ENCODE assay signal across 1 cellular context in the genomic region with DNA sequence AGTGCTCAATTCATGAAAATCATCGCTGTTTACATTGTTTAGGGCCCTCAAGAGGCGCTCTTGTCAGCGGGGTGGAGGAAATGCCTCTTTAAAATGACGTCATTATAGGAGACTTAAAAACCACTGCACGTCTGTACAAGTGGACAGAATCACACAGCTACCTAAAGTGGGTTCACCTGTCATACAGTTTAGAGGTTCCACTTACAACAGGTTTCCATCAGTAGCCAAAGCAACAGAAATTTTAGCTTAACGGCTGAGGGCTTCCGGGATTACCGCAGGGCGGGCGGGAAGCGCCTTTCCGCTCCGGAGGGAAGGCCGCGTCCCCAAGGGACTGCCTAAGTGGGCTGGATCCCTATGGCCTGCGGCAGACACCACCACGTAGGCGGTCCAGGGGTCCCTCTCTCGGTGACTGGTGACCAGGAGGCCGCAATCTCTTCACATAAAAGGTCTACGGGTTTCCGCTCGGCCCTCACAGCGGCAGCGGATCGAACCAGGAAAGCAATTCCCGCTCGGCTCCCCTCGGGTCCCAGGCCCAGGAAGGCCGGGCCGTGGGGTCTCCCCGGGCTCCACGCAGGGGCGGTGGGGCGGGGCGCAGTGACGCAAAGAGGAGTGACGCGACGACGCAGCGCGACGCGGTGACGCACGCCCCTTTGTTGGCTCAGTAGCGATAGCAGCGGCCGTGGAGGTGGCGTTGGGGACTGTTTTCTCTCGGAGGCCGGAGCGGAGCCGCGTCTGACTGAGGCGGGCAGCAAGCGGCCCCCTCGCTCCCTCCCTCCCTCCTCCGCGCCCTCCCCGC.
A peak's percentile ranks its signal among the peaks of the same experiment; 100 is the strongest.
TF ChIP-seq lines count a peak whose summit lies in the region.

A gene with protein sequence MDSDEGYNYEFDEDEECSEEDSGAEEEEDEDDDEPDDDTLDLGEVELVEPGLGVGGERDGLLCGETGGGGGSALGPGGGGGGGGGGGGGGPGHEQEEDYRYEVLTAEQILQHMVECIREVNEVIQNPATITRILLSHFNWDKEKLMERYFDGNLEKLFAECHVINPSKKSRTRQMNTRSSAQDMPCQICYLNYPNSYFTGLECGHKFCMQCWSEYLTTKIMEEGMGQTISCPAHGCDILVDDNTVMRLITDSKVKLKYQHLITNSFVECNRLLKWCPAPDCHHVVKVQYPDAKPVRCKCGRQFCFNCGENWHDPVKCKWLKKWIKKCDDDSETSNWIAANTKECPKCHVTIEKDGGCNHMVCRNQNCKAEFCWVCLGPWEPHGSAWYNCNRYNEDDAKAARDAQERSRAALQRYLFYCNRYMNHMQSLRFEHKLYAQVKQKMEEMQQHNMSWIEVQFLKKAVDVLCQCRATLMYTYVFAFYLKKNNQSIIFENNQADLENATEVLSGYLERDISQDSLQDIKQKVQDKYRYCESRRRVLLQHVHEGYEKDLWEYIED (plus strand): TSS at position 661 of the 796 bp plus-strand sequence. CDS start 310 bp downstream, outside the sequence.

TF ChIP-seq in K562, 482 proteins besides CTCF, POLR2A, EP300 and RAD21 (continued from another document and continues in another):
- TF ChIP-seq, protein P1, sequence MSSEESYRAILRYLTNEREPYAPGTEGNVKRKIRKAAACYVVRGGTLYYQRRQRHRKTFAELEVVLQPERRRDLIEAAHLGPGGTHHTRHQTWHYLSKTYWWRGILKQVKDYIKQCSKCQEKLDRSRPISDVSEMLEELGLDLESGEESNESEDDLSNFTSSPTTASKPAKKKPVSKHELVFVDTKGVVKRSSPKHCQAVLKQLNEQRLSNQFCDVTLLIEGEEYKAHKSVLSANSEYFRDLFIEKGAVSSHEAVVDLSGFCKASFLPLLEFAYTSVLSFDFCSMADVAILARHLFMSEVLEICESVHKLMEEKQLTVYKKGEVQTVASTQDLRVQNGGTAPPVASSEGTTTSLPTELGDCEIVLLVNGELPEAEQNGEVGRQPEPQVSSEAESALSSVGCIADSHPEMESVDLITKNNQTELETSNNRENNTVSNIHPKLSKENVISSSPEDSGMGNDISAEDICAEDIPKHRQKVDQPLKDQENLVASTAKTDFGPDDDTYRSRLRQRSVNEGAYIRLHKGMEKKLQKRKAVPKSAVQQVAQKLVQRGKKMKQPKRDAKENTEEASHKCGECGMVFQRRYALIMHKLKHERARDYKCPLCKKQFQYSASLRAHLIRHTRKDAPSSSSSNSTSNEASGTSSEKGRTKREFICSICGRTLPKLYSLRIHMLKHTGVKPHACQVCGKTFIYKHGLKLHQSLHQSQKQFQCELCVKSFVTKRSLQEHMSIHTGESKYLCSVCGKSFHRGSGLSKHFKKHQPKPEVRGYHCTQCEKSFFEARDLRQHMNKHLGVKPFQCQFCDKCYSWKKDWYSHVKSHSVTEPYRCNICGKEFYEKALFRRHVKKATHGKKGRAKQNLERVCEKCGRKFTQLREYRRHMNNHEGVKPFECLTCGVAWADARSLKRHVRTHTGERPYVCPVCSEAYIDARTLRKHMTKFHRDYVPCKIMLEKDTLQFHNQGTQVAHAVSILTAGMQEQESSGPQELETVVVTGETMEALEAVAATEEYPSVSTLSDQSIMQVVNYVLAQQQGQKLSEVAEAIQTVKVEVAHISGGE (CRISPR knock-in tag; IDR thresholded peaks at IDR 0.05) = peak in 2 of 3 experiments; percentile 27 to 28; a peak in 2 of 6 replicates
- peak; percentile 71 for TF ChIP-seq ZBTB17 (CRISPR knock-in tag; IDR thresholded peaks at IDR 0.05)
- TF ChIP-seq MEF2D (tag; conservative IDR thresholded peaks at IDR 0.05; ENCODE audit: low read depth) = 0 out of 2 replicates have a peak, but pooled peaks have one; percentile 31
- peak; percentile 95 for TF ChIP-seq TAF1 (IDR thresholded peaks at IDR 0.05; ENCODE audit: control insufficient read depth, extremely low read depth, insufficient read depth, low read length, severe bottlenecking)
- TF ChIP-seq, protein P2, sequence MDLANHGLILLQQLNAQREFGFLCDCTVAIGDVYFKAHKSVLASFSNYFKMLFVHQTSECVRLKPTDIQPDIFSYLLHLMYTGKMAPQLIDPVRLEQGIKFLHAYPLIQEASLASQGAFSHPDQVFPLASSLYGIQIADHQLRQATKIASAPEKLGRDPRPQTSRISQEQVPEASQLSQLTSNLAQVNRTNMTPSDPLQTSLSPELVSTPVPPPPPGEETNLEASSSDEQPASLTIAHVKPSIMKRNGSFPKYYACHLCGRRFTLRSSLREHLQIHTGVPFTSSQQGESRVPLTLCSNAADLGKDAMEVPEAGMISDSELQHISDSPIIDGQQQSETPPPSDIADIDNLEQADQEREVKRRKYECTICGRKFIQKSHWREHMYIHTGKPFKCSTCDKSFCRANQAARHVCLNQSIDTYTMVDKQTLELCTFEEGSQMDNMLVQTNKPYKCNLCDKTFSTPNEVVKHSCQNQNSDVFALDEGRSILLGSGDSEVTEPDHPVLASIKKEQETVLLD (IDR thresholded peaks at IDR 0.05) = peak; percentile 98
- TF ChIP-seq NCOR1 (IDR thresholded peaks at IDR 0.05) = peak; percentile 29; the same call in 1 of the 2 replicates
- peak; percentile 97 for TF ChIP-seq CREM (IDR thresholded peaks at IDR 0.05; ENCODE audit: low read depth)
- TF ChIP-seq MBD2 (IDR thresholded peaks at IDR 0.05; ENCODE audit: borderline replicate concordance, low read depth) = peak; percentile 77; the same call in 1 of the 2 replicates
- peak; percentile 96 for TF ChIP-seq SUPT5H (IDR thresholded peaks at IDR 0.05)
- TF ChIP-seq ZFP1 (CRISPR knock-in tag; IDR thresholded peaks at IDR 0.05) = no peak
- TF ChIP-seq, protein P3, sequence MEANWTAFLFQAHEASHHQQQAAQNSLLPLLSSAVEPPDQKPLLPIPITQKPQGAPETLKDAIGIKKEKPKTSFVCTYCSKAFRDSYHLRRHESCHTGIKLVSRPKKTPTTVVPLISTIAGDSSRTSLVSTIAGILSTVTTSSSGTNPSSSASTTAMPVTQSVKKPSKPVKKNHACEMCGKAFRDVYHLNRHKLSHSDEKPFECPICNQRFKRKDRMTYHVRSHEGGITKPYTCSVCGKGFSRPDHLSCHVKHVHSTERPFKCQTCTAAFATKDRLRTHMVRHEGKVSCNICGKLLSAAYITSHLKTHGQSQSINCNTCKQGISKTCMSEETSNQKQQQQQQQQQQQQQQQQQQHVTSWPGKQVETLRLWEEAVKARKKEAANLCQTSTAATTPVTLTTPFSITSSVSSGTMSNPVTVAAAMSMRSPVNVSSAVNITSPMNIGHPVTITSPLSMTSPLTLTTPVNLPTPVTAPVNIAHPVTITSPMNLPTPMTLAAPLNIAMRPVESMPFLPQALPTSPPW (CRISPR knock-in tag; IDR thresholded peaks at IDR 0.05) = peak; percentile 87
- TF ChIP-seq, protein P4, sequence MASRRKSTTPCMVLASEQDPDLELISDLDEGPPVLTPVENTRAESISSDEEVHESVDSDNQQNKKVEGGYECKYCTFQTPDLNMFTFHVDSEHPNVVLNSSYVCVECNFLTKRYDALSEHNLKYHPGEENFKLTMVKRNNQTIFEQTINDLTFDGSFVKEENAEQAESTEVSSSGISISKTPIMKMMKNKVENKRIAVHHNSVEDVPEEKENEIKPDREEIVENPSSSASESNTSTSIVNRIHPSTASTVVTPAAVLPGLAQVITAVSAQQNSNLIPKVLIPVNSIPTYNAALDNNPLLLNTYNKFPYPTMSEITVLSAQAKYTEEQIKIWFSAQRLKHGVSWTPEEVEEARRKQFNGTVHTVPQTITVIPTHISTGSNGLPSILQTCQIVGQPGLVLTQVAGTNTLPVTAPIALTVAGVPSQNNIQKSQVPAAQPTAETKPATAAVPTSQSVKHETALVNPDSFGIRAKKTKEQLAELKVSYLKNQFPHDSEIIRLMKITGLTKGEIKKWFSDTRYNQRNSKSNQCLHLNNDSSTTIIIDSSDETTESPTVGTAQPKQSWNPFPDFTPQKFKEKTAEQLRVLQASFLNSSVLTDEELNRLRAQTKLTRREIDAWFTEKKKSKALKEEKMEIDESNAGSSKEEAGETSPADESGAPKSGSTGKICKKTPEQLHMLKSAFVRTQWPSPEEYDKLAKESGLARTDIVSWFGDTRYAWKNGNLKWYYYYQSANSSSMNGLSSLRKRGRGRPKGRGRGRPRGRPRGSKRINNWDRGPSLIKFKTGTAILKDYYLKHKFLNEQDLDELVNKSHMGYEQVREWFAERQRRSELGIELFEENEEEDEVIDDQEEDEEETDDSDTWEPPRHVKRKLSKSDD (conservative IDR thresholded peaks at IDR 0.05; ENCODE audit: low read length) = 0 out of 2 replicates have a peak, but pooled peaks have one; percentile 43
- TF ChIP-seq DACH1 (IDR thresholded peaks at IDR 0.05; ENCODE audit: partially characterized antibody) = no peak
- TF ChIP-seq RNF2 (IDR thresholded peaks at IDR 0.05) = 0 out of 2 replicates have a peak, but pooled peaks have one; percentile 59
- TF ChIP-seq, protein P5, sequence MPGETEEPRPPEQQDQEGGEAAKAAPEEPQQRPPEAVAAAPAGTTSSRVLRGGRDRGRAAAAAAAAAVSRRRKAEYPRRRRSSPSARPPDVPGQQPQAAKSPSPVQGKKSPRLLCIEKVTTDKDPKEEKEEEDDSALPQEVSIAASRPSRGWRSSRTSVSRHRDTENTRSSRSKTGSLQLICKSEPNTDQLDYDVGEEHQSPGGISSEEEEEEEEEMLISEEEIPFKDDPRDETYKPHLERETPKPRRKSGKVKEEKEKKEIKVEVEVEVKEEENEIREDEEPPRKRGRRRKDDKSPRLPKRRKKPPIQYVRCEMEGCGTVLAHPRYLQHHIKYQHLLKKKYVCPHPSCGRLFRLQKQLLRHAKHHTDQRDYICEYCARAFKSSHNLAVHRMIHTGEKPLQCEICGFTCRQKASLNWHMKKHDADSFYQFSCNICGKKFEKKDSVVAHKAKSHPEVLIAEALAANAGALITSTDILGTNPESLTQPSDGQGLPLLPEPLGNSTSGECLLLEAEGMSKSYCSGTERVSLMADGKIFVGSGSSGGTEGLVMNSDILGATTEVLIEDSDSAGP (CRISPR knock-in tag; IDR thresholded peaks at IDR 0.05) = 0 out of 2 replicates have a peak, but pooled peaks have one; percentile 18
- no peak for TF ChIP-seq ZNF75A (CRISPR knock-in tag; IDR thresholded peaks at IDR 0.05)
- TF ChIP-seq CCNT2 (IDR thresholded peaks at IDR 0.05; ENCODE audit: borderline replicate concordance, extremely low read depth, insufficient read length, low read depth, low read length) = peak; percentile 72
- TF ChIP-seq MEF2A (IDR thresholded peaks at IDR 0.05; ENCODE audit: control insufficient read depth, low read depth, low read length) = no peak
- peak; percentile 82 for TF ChIP-seq NFRKB (IDR thresholded peaks at IDR 0.05; ENCODE audit: low read depth)
- TF ChIP-seq, protein P6, sequence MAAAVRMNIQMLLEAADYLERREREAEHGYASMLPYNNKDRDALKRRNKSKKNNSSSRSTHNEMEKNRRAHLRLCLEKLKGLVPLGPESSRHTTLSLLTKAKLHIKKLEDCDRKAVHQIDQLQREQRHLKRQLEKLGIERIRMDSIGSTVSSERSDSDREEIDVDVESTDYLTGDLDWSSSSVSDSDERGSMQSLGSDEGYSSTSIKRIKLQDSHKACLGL (CRISPR knock-in tag; IDR thresholded peaks at IDR 0.05; ENCODE audit: borderline replicate concordance, poor library complexity, severe bottlenecking) = no peak
- no peak for TF ChIP-seq SAP30 (IDR thresholded peaks at IDR 0.05; ENCODE audit: borderline replicate concordance, insufficient read depth, low read depth, low read length, poor library complexity, severe bottlenecking)
- no peak; the same call in 1 of the 2 replicates for TF ChIP-seq GTF2A2 (tag; IDR thresholded peaks at IDR 0.05)
- 0 out of 2 replicates have a peak, but pooled peaks have one; percentile 24 for TF ChIP-seq CC2D1A (IDR thresholded peaks at IDR 0.05)
- TF ChIP-seq MYBL2 (IDR thresholded peaks at IDR 0.05; ENCODE audit: low read depth) = no peak; the same call in 1 of the 2 replicates
- no peak for TF ChIP-seq MYBL2 (CRISPR knock-in tag; IDR thresholded peaks at IDR 0.05; ENCODE audit: borderline replicate concordance)
- no peak for TF ChIP-seq ESRRB (CRISPR knock-in tag; IDR thresholded peaks at IDR 0.05; ENCODE audit: borderline replicate concordance)
- 0 out of 2 replicates have a peak, but pooled peaks have one; percentile 26 for TF ChIP-seq PRMT5 (CRISPR knock-in tag; IDR thresholded peaks at IDR 0.05)
- TF ChIP-seq, protein P7, sequence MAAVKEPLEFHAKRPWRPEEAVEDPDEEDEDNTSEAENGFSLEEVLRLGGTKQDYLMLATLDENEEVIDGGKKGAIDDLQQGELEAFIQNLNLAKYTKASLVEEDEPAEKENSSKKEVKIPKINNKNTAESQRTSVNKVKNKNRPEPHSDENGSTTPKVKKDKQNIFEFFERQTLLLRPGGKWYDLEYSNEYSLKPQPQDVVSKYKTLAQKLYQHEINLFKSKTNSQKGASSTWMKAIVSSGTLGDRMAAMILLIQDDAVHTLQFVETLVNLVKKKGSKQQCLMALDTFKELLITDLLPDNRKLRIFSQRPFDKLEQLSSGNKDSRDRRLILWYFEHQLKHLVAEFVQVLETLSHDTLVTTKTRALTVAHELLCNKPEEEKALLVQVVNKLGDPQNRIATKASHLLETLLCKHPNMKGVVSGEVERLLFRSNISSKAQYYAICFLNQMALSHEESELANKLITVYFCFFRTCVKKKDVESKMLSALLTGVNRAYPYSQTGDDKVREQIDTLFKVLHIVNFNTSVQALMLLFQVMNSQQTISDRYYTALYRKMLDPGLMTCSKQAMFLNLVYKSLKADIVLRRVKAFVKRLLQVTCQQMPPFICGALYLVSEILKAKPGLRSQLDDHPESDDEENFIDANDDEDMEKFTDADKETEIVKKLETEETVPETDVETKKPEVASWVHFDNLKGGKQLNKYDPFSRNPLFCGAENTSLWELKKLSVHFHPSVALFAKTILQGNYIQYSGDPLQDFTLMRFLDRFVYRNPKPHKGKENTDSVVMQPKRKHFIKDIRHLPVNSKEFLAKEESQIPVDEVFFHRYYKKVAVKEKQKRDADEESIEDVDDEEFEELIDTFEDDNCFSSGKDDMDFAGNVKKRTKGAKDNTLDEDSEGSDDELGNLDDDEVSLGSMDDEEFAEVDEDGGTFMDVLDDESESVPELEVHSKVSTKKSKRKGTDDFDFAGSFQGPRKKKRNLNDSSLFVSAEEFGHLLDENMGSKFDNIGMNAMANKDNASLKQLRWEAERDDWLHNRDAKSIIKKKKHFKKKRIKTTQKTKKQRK (IDR thresholded peaks at IDR 0.05; ENCODE audit: borderline replicate concordance, low read depth, low read length) = no peak
- peak; percentile 69 for TF ChIP-seq SMAD4 (CRISPR knock-in tag; conservative IDR thresholded peaks at IDR 0.05)
- peak; percentile 99 for TF ChIP-seq JUN (IDR thresholded peaks at IDR 0.05; ENCODE audit: borderline replicate concordance, low read depth, low read length)
- peak; percentile 81; the same call in 1 of the 2 replicates for TF ChIP-seq JUN (CRISPR knock-in tag; IDR thresholded peaks at IDR 0.05; ENCODE audit: borderline replicate concordance)
- 0 out of 2 replicates have a peak, but pooled peaks have one; percentile 31 for TF ChIP-seq CHD2 (IDR thresholded peaks at IDR 0.05; ENCODE audit: low read depth, low read length)
- TF ChIP-seq, protein P8, sequence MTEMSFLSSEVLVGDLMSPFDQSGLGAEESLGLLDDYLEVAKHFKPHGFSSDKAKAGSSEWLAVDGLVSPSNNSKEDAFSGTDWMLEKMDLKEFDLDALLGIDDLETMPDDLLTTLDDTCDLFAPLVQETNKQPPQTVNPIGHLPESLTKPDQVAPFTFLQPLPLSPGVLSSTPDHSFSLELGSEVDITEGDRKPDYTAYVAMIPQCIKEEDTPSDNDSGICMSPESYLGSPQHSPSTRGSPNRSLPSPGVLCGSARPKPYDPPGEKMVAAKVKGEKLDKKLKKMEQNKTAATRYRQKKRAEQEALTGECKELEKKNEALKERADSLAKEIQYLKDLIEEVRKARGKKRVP (CRISPR knock-in tag; IDR thresholded peaks at IDR 0.05) = peak; percentile 58
- TF ChIP-seq RBM25 (IDR thresholded peaks at IDR 0.05; ENCODE audit: low read depth, low read length, severe bottlenecking) = no peak
- TF ChIP-seq RB1 (IDR thresholded peaks at IDR 0.05; ENCODE audit: low read depth) = peak; percentile 58
